In genomic region chr20:54668271-54669053, GRCh38 we compare ENCODE assay signal across 8 cellular contexts.
DNase-seq lines count a peak whose midpoint lies in the region; FAIRE-seq and TF ChIP-seq lines count a peak whose summit lies in the region.

No MANE protein-coding gene starts in this region.

- no peaks in the 10 kb centered on the region for H3K4me1 ChIP-seq in keratinocyte (ENCODE audit: control insufficient read depth, extremely low read depth, insufficient read depth, low read length)
- H3K4me1 ChIP-seq in testis: peaks cover 3% of the 10 kb centered on the region

- 20 to 30% methylated on average over 13 of the region's 13 CpGs for WGBS in testis, 2 donors

- H3K9ac ChIP-seq in keratinocyte (ENCODE audit: control insufficient read depth, extremely low read depth, insufficient read depth, low read length): no peak overlapping the region

- no peaks in the 10 kb centered on the region for H3K9me3 ChIP-seq in keratinocyte (ENCODE audit: control insufficient read depth, low read depth, low read length)
- H3K9me3 ChIP-seq in testis: no peaks in the 10 kb centered on the region

- H3K27me3 ChIP-seq in keratinocyte (ENCODE audit: control insufficient read depth, extremely low read depth, insufficient read depth, low read length) (no peaks in the 10 kb centered on the region), testis (no peaks in the 10 kb centered on the region)

- intact Hi-C loops in testis (cut with DNase I; ENCODE audit: low total_unique reads): no loop called here

- no peaks in the 10 kb centered on the region for H3K9me1 ChIP-seq in keratinocyte (ENCODE audit: control insufficient read depth, extremely low read depth, insufficient read depth, low read length)

- TF ChIP-seq POLR2A in testis (IDR thresholded peaks at IDR 0.05): no peak

- H3K36me3 ChIP-seq in keratinocyte (ENCODE audit: control insufficient read depth in 2 of 2, extremely low read depth in 1 of 2, insufficient read depth in 2 of 2, low read length in 2 of 2): no peaks in the 10 kb centered on the region
- no peaks in the 10 kb centered on the region for H3K36me3 ChIP-seq in testis (ENCODE audit: low read depth, missing control alignments)

- peak; percentile 85 for DNase-seq in SIG-M5 treated with dmso at 0.1 percent for 504 hours (lab: John Stamatoyannopoulos, UW; ENCODE audit: unreplicated experiment)
- DNase-seq in SIG-M5 (lab: John Stamatoyannopoulos, UW): no peak
- DNase-seq in H4 (ENCODE audit: low spot score): peak; percentile 22
- peak; percentile 2 for DNase-seq in LHCN-M2 (ENCODE audit: low read depth)
- peak; percentile 45 to 47 for DNase-seq in activated T-cell treated with anti-CD3 and anti-CD28 coated beads, Interleukin-2, amount 50 U/mL, for 48 hours
- no peak for DNase-seq in keratinocyte (ENCODE audit: low read depth, low spot score)
- peak; percentile 44 for DNase-seq in testis
- no peak for DNase-seq in globus pallidus (ENCODE audit: low spot score)

- no peaks in the 10 kb centered on the region for H4K20me1 ChIP-seq in keratinocyte (ENCODE audit: control insufficient read depth, extremely low read depth, insufficient read depth, low read length)

- no peak for FAIRE-seq in keratinocyte (lab: Jason Lieb, UNC)

- H3K27ac ChIP-seq in keratinocyte (ENCODE audit: control insufficient read depth, insufficient read depth, low read length): no peak overlapping the region
- no peak overlapping the region for H3K27ac ChIP-seq in testis

- no peak overlapping the region for H3K4me3 ChIP-seq in keratinocyte (ENCODE audit: control insufficient read depth in 2 of 3, extremely low read depth in 1 of 3, insufficient read depth in 2 of 3, low read depth in 1 of 3, low read length in 3 of 3)
- no peak overlapping the region for H3K4me3 ChIP-seq in testis

- dilution Hi-C loops in keratinocyte (cut with MboI; ENCODE audit: extremely low pct_ligation_motif_present, low sequenced_read_pairs): loop anchor here (10.0 kb wide), 1 partner anchor 454 kb away; no protein-coding TSS in a partner anchor

- no peaks in the 10 kb centered on the region for H3K79me2 ChIP-seq in keratinocyte (ENCODE audit: control insufficient read depth, insufficient read depth, low read length)

- peak overlapping the region; percentile 53 for H2AFZ ChIP-seq in keratinocyte (ENCODE audit: control insufficient read depth, low read length)

- peak; percentile 75 to 80 (median 77) for TF ChIP-seq CTCF in keratinocyte (optimal IDR thresholded peaks at IDR 0.05 in 1 of 3, IDR thresholded peaks at IDR 0.05 in 1 of 3, conservative IDR thresholded peaks at IDR 0.05 in 1 of 3; ENCODE audit: extremely low read depth in 1 of 3, insufficient read depth in 2 of 3, low read length in 3 of 3)
- TF ChIP-seq CTCF in testis (IDR thresholded peaks at IDR 0.05): peak in 2 of 3 experiments; percentile 30 to 61

- peak overlapping the region; percentile 35 for H3K4me2 ChIP-seq in keratinocyte (ENCODE audit: control insufficient read depth, extremely low read depth, insufficient read depth, low read depth, low read length)

Comparison
In these comparisons a context has a peak if more than half of its experiments do, and no peak if none do; other contexts are left out.
1. DNase-seq: peak in SIG-M5 treated with dmso at 0.1 percent for 504 hours (single experiment), H4 (single experiment), LHCN-M2 (single experiment), activated T-cell treated with anti-CD3 and anti-CD28 coated beads, Interleukin-2, amount 50 U/mL, for 48 hours (2 of 2) and testis (single experiment); none in SIG-M5 (single experiment), keratinocyte (single experiment) and globus pallidus (single experiment).